In the genomic region with DNA sequence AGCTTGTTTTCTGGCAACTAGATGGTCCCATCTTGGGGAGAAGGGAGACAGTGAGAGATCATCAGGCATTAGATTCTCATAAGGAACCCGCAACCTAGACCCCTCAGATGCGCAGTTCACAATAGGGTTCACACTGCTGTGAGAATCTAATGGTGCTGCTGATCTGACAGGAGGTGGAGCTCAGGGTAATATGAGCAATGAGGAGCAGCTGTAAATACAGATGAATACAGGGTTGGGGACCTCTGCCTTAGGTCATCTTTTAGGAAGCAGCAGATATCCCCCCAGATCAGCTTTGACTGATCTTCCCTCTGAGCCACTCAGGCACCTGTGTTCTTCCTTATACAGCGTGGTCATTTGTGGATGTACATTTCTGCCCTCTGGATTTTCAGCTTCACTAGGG, we compare ENCODE assay signal across 4 cellular contexts.
"Had no signal": no experiment of that assay in that cellular context is flagged by ENCODE, and none has a peak within 500 bp of the region (broad histone marks: within the 10 kb centered on the region; RNA-seq: fewer than 3 reads in every experiment).

No MANE protein-coding gene starts in this region.

- ATAC-seq: HepG2, K562 had no signal

- H3K27ac ChIP-seq: HL-60, KMS-11 had no signal

- H3K4me3 ChIP-seq: K562 had no signal
